In the genomic region with DNA sequence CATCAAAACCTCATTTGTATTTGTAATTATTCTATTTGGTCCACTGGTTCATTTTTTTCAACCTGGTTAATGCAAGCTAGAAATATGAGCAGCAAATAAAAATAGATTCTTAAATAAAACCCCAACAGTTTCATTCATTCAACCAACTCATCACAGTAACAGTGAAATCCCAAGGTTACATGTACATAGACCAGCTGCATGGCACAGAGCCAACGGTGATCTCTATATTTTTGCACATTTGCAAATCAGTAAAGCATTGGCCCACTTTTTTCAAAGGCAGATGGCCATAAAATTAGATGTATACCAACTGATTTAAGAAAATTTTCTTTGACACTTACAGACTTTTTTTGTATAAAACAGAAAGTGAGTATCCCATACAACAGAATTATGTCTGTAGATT, we compare ENCODE assay signal across 31 cellular contexts. TPM values are rescaled to one million over a fixed set of nuclear protein-coding genes. Genes with fewer than 3 reads are reported as not detected.
DNase-seq lines count a peak whose midpoint lies in the region; ATAC-seq and TF ChIP-seq lines count a peak whose summit lies in the region.
"Had no signal": no experiment of that assay in that cellular context is flagged by ENCODE, and none has a peak within 500 bp of the region (broad histone marks: within the 10 kb centered on the region; RNA-seq: fewer than 3 reads in every experiment).

No MANE protein-coding gene starts in this region.

- H3K27me3 Mint-ChIP-seq in activated CD8-positive, alpha-beta T cell treated with anti-CD3 and anti-CD28 coated beads, Interleukin-2, amount 10 ng/mL, durations not matched to agents 7 days and 5 days (ENCODE audit: low read depth), result no peaks in the 10 kb centered on the region
- H3K27me3 Mint-ChIP-seq: activated CD4-positive, alpha-beta T cell treated with anti-CD3 and anti-CD28 coated beads, Interleukin-2, amount 10 ng/mL, durations not matched to agents 7 days and 5 days; activated T-helper 17 cell treated with anti-CD3 and anti-CD28 coated beads, Interleukin-2, amount 50 U/mL, for 72 hours; type B pancreatic cell had no signal

- H3K79me2 ChIP-seq in Karpas-422 (ENCODE audit: low read length), result no peaks in the 10 kb centered on the region

- no peaks in the 10 kb centered on the region for H3K4me1 Mint-ChIP-seq in activated CD8-positive, alpha-beta T cell treated with anti-CD3 and anti-CD28 coated beads, Interleukin-2, amount 10 ng/mL, durations not matched to agents 7 days and 5 days (ENCODE audit: low read depth)
- H3K4me1 Mint-ChIP-seq: activated CD4-positive, alpha-beta T cell treated with anti-CD3 and anti-CD28 coated beads, Interleukin-2, amount 10 ng/mL, durations not matched to agents 7 days and 5 days; activated T-helper 17 cell treated with anti-CD3 and anti-CD28 coated beads, Interleukin-2, amount 50 U/mL, for 72 hours; naive thymus-derived CD8-positive, alpha-beta T cell had no signal

- TF ChIP-seq CTCF in BE2C (IDR thresholded peaks at IDR 0.05; ENCODE audit: low read depth, low read length), result no peak
- no peak for TF ChIP-seq CTCF in fibroblast of villous mesenchyme (IDR thresholded peaks at IDR 0.05; ENCODE audit: insufficient read depth, low read depth, low read length)
- TF ChIP-seq CTCF in foreskin keratinocyte (conservative IDR thresholded peaks at IDR 0.05), result no peak

- DNase-seq in BE2C (peak; percentile 5), Karpas-422 (peak; percentile 84), SJCRH30 (peak; percentile 59 to 61), fibroblast of villous mesenchyme (ENCODE audit: low read depth) (peak; percentile 60), foreskin keratinocyte (no peak), Right ventricle myocardium superior (no peak)
- DNase-seq in stimulated activated naive CD4-positive, alpha-beta T cell treated with Interleukin-2 at 50 U/mL for 16 hours (lab: John Stamatoyannopoulos, UW), result no peak
- no peak for DNase-seq in activated CD8-positive, alpha-beta T cell treated with anti-CD3 and anti-CD28 coated beads, Interleukin-2, amount 10 ng/mL, durations not matched to agents 7 days and 5 days
- DNase-seq: activated CD4-positive, alpha-beta T cell treated with anti-CD3 and anti-CD28 coated beads, Interleukin-2, amount 10 ng/mL, durations not matched to agents 7 days and 5 days; effector CD4-positive, alpha-beta T cell; GDM1; heart right ventricle; KG1; naive thymus-derived CD8-positive, alpha-beta T cell; NCI-H187 treated with DMSO at 0.1 percent for 48 hours; NCI-H345; retina; stomach; T-helper 2 cell had no signal

- no peak overlapping the region for H3K4me3 Mint-ChIP-seq in activated CD8-positive, alpha-beta T cell treated with anti-CD3 and anti-CD28 coated beads, Interleukin-2, amount 10 ng/mL, durations not matched to agents 7 days and 5 days
- H3K4me3 Mint-ChIP-seq: activated CD4-positive, alpha-beta T cell treated with anti-CD3 and anti-CD28 coated beads, Interleukin-2, amount 10 ng/mL, durations not matched to agents 7 days and 5 days; activated naive CD8-positive, alpha-beta T cell; activated T-helper 17 cell treated with anti-CD3 and anti-CD28 coated beads, Interleukin-2, amount 50 U/mL, for 72 hours; mesothelial cell of epicardium; naive thymus-derived CD8-positive, alpha-beta T cell; type B pancreatic cell had no signal

- CTCF ChIA-PET in activated CD8-positive, alpha-beta T cell treated with anti-CD3 and anti-CD28 coated beads, Interleukin-2, amount 10 ng/mL, durations not matched to agents 7 days and 5 days (lab: Charles Lee), result no interaction called here

- no peaks in the 10 kb centered on the region for H3K9me3 Mint-ChIP-seq in activated CD8-positive, alpha-beta T cell treated with anti-CD3 and anti-CD28 coated beads, Interleukin-2, amount 10 ng/mL, durations not matched to agents 7 days and 5 days (ENCODE audit: insufficient read depth)
- H3K9me3 Mint-ChIP-seq: activated CD4-positive, alpha-beta T cell treated with anti-CD3 and anti-CD28 coated beads, Interleukin-2, amount 10 ng/mL, durations not matched to agents 7 days and 5 days; activated T-helper 17 cell treated with anti-CD3 and anti-CD28 coated beads, Interleukin-2, amount 50 U/mL, for 72 hours; naive thymus-derived CD8-positive, alpha-beta T cell; type B pancreatic cell had no signal

- H3K4me1 ChIP-seq in BE2C (no peaks in the 10 kb centered on the region), Karpas-422 (ENCODE audit: low read length) (peaks cover 26% of the 10 kb centered on the region), SJCRH30 (peaks cover 13% of the 10 kb centered on the region), foreskin keratinocyte (no peaks in the 10 kb centered on the region)
- H3K4me1 ChIP-seq: stomach had no signal

- no peaks in the 10 kb centered on the region for H3K36me3 ChIP-seq in BE2C
- no peaks in the 10 kb centered on the region for H3K36me3 ChIP-seq in Karpas-422 (ENCODE audit: insufficient read depth, low read length)
- no peaks in the 10 kb centered on the region for H3K36me3 ChIP-seq in SJCRH30
- H3K36me3 ChIP-seq: heart right ventricle, stomach had no signal

- no peak overlapping the region for H3K9ac ChIP-seq in Karpas-422 (ENCODE audit: low read length)

- peak overlapping the region; percentile 44; the same call in 1 of the 2 replicates for H2AFZ ChIP-seq in Karpas-422 (ENCODE audit: low read length)

- ATAC-seq in foreskin keratinocyte, result no peak
- no peak for ATAC-seq in activated CD8-positive, alpha-beta T cell treated with anti-CD3 and anti-CD28 coated beads, Interleukin-2, amount 10 ng/mL, durations not matched to agents 7 days and 5 days
- ATAC-seq in Right ventricle myocardium superior (ENCODE audit: poor library complexity), result no peak
- ATAC-seq: activated T-helper 17 cell treated with anti-CD3 and anti-CD28 coated beads, Interleukin-2, amount 50 U/mL, for 72 hours; esophagus mucosa; HCT116; heart right ventricle; left lobe of liver; naive thymus-derived CD8-positive, alpha-beta T cell had no signal

- intact Hi-C loops in Right ventricle myocardium superior (cut with DNase I), result no loop called here

- H3K4me3 ChIP-seq in BE2C (ENCODE audit: low read depth, low read length), result no peak overlapping the region
- H3K4me3 ChIP-seq in Karpas-422 (ENCODE audit: low read length), result peak overlapping the region; percentile 20; the same call in 1 of the 2 replicates
- no peak overlapping the region for H3K4me3 ChIP-seq in SJCRH30
- no peak overlapping the region for H3K4me3 ChIP-seq in fibroblast of villous mesenchyme (ENCODE audit: low read depth, low read length)
- H3K4me3 ChIP-seq: heart right ventricle, stomach had no signal

- H3K27ac ChIP-seq in Karpas-422 (ENCODE audit: low read length) (peak overlapping the region; percentile 73), SJCRH30 (no peak overlapping the region), foreskin keratinocyte (no peak overlapping the region)
- H3K27ac ChIP-seq: C4-2B, heart right ventricle, stomach had no signal

- no peaks in the 10 kb centered on the region for H3K36me3 Mint-ChIP-seq in activated CD8-positive, alpha-beta T cell treated with anti-CD3 and anti-CD28 coated beads, Interleukin-2, amount 10 ng/mL, durations not matched to agents 7 days and 5 days (ENCODE audit: low read depth)
- H3K36me3 Mint-ChIP-seq: activated naive CD8-positive, alpha-beta T cell; mesothelial cell of epicardium; naive thymus-derived CD8-positive, alpha-beta T cell; type B pancreatic cell had no signal

- no peaks in the 10 kb centered on the region for H4K20me1 ChIP-seq in Karpas-422 (ENCODE audit: insufficient read depth, low read depth, low read length)

- no peaks in the 10 kb centered on the region for H3K9me3 ChIP-seq in BE2C
- no peaks in the 10 kb centered on the region for H3K9me3 ChIP-seq in Karpas-422 (ENCODE audit: low read length)
- no peaks in the 10 kb centered on the region for H3K9me3 ChIP-seq in SJCRH30 (replicated peaks)

- POLR2A ChIA-PET in activated CD8-positive, alpha-beta T cell treated with anti-CD3 and anti-CD28 coated beads, Interleukin-2, amount 10 ng/mL, durations not matched to agents 7 days and 5 days (lab: Charles Lee), result interaction anchor here (0.7 kb wide), 1 partner anchor 39 kb away, joined by 3 read pairs; no protein-coding TSS in a partner anchor

- H3K27me3 ChIP-seq in BE2C (no peaks in the 10 kb centered on the region), Karpas-422 (ENCODE audit: low read length) (no peaks in the 10 kb centered on the region), SJCRH30 (no peaks in the 10 kb centered on the region), foreskin keratinocyte (no peaks in the 10 kb centered on the region)
- H3K27me3 ChIP-seq: heart right ventricle, stomach had no signal

- H3K27ac Mint-ChIP-seq in activated CD8-positive, alpha-beta T cell treated with anti-CD3 and anti-CD28 coated beads, Interleukin-2, amount 10 ng/mL, durations not matched to agents 7 days and 5 days, result no peak overlapping the region
- H3K27ac Mint-ChIP-seq: activated CD4-positive, alpha-beta T cell treated with anti-CD3 and anti-CD28 coated beads, Interleukin-2, amount 10 ng/mL, durations not matched to agents 7 days and 5 days; activated naive CD8-positive, alpha-beta T cell; activated T-helper 17 cell treated with anti-CD3 and anti-CD28 coated beads, Interleukin-2, amount 50 U/mL, for 72 hours; mesothelial cell of epicardium; naive thymus-derived CD8-positive, alpha-beta T cell; type B pancreatic cell had no signal

- H3K9me2 ChIP-seq in Karpas-422 (replicated peaks; ENCODE audit: insufficient read depth, low read length), result no peaks in the 10 kb centered on the region; the same call in 1 of the 2 replicates

- H3K4me2 ChIP-seq in Karpas-422 (ENCODE audit: low read depth, low read length, poor library complexity, severe bottlenecking), result peak overlapping the region; percentile 53

RNA-seq across cellular contexts. Expression of a gene that starts 49.3 kb away (rescaled TPM):
- not detected for polyA plus RNA-seq in BE2C (2012; ENCODE audit: insufficient read depth, insufficient read length, low read depth)
- not detected in 2 replicates for total RNA-seq in Karpas-422 (2014; rRNA removed; shearing (Covaris generic); ENCODE audit: low replicate concordance)
- total RNA-seq in SJCRH30 (2014; rRNA removed; shearing (Covaris generic)), result not detected in 2 replicates
- total RNA-seq in fibroblast of villous mesenchyme, result not detected in 2 replicates
- total RNA-seq in foreskin keratinocyte, result not detected in 2 replicates
- polyA plus RNA-seq in foreskin keratinocyte, result not detected in 2 replicates
- not detected for total RNA-seq in activated CD8-positive, alpha-beta T cell treated with anti-CD3 and anti-CD28 coated beads, Interleukin-2, amount 10 ng/mL, durations not matched to agents 7 days and 5 days
- not detected for total RNA-seq in Right ventricle myocardium superior
- total RNA-seq: A673; activated CD4-positive, alpha-beta T cell treated with anti-CD3 and anti-CD28 coated beads, Interleukin-2, amount 10 ng/mL, durations not matched to agents 7 days and 5 days; activated T-helper 17 cell treated with anti-CD3 and anti-CD28 coated beads, Interleukin-2, amount 50 U/mL, for 72 hours; astrocyte; esophagus mucosa; left lobe of liver; mesothelial cell of epicardium; naive thymus-derived CD8-positive, alpha-beta T cell; osteocyte; SK-MEL-5; stomach had no signal
- polyA plus RNA-seq: naive thymus-derived CD8-positive, alpha-beta T cell had no signal

Comparison
In these comparisons a context has a peak if more than half of its experiments do, and no peak if none do; other contexts are left out.
1. DNase-seq: peak in BE2C (single experiment), Karpas-422 (single experiment), SJCRH30 (2 of 2) and fibroblast of villous mesenchyme (single experiment); none in foreskin keratinocyte (0 of 2), stimulated activated naive CD4-positive, alpha-beta T cell treated with Interleukin-2 at 50 U/mL for 16 hours (single experiment), activated CD8-positive, alpha-beta T cell treated with anti-CD3 and anti-CD28 coated beads, Interleukin-2, amount 10 ng/mL, durations not matched to agents 7 days and 5 days (single experiment) and Right ventricle myocardium superior (single experiment).